1 cellular context compared by ENCODE assay signal in genomic region chr2:95734976-95735890, GRCh38.
TF ChIP-seq lines count a peak whose summit lies in the region.

No MANE protein-coding gene starts in this region.

TF ChIP-seq in SK-N-SH, 30 proteins besides CTCF, POLR2A, EP300 and RAD21 (continued from another document):
- no peak for TF ChIP-seq REST (IDR thresholded peaks at IDR 0.05; ENCODE audit: low read depth, low read length)
- no peak for TF ChIP-seq USF2 (IDR thresholded peaks at IDR 0.05; ENCODE audit: borderline replicate concordance, low read depth, low read length)
- no peak for TF ChIP-seq ZBTB33 (IDR thresholded peaks at IDR 0.05; ENCODE audit: borderline replicate concordance, low read depth)
- peak; percentile 47; the same call in 1 of the 2 replicates for TF ChIP-seq MAX (IDR thresholded peaks at IDR 0.05; ENCODE audit: low read depth)
- TF ChIP-seq GABPA (IDR thresholded peaks at IDR 0.05; ENCODE audit: low read depth), result no peak
- TF ChIP-seq YY1 (IDR thresholded peaks at IDR 0.05; ENCODE audit: low read depth), result no peak
